In the genomic region with DNA sequence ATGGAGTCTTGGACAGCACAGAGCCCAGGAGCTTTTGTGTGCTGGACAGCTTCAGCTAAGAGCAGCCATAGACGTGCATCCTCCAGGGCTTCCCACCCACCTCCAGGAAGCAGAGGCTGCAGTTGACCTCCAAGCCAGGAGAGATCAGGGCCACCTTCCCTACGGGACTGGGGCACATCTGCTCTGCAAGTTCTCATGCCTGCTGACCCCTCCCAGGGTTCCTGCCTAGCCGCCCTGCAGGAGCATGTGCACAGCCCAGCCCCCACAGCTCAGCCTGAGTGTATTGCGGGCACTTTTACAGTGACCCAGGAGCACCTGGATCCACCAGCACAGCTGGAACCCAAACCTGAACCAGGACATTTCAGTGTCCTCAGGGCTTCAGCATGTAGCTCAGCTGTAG, we compare ENCODE assay signal across 19 cellular contexts.
DNase-seq lines count a peak whose midpoint lies in the region; ATAC-seq, FAIRE-seq and TF ChIP-seq lines count a peak whose summit lies in the region.
"Had no signal": no experiment of that assay in that cellular context is flagged by ENCODE, and none has a peak within 500 bp of the region (broad histone marks: within the 10 kb centered on the region; RNA-seq: fewer than 3 reads in every experiment).

No MANE protein-coding gene starts in this region.

- H3K36me3 ChIP-seq in H1 (ENCODE audit: control insufficient read depth in 2 of 4, insufficient read depth in 4 of 4, low read length in 3 of 4) (no peaks in the 10 kb centered on the region), gastroesophageal sphincter (no peaks in the 10 kb centered on the region)

- no peak overlapping the region for H2BK5ac ChIP-seq in H9 (ENCODE audit: insufficient read length, low read length)
- no peak overlapping the region for H2BK5ac ChIP-seq in H1 (ENCODE audit: low read depth, low read length)

- H3K4me3 Mint-ChIP-seq in CD14-positive monocyte (no peak overlapping the region), H9 (no peak overlapping the region), nephron progenitor cell (no peak overlapping the region)
- H3K4me3 Mint-ChIP-seq in stimulated activated memory B cell treated with anti-CD40 and anti-IgM and Interleukin-4, amounts not matched to agents 10 μg/mL and 1 μg/mL and 100 μg/mL, for 72 hours: no peak overlapping the region
- H3K4me3 Mint-ChIP-seq: CD4-positive, CD25-positive, alpha-beta regulatory T cell; CD8-positive, alpha-beta T cell had no signal

- H3K23ac ChIP-seq in H9 (ENCODE audit: insufficient read length, low read depth, low read length) (no peak overlapping the region), H1 (ENCODE audit: insufficient read length) (no peak overlapping the region)

- H4K5ac ChIP-seq in H9 (ENCODE audit: insufficient read length, low read depth, low read length): no peak overlapping the region
- no peak overlapping the region for H4K5ac ChIP-seq in H1 (ENCODE audit: insufficient read length, low read depth, low read length)

- no peak for TF ChIP-seq CTCF in CD14-positive monocyte (IDR thresholded peaks at IDR 0.05)
- TF ChIP-seq CTCF in H9 (conservative IDR thresholded peaks at IDR 0.05): no peak
- TF ChIP-seq CTCF in H1 (IDR thresholded peaks at IDR 0.05; ENCODE audit: control extremely low read depth in 1 of 3, insufficient read depth in 1 of 3, low read depth in 1 of 3, low read length in 3 of 3): no peak
- TF ChIP-seq CTCF in gastroesophageal sphincter (IDR thresholded peaks at IDR 0.05): no peak
- TF ChIP-seq CTCF in nephron progenitor cell (IDR thresholded peaks at IDR 0.05): no peak

- intact Hi-C loops in CD14-positive monocyte (cut with micrococcal nuclease): no loop called here

- H3K23me2 ChIP-seq in H9 (ENCODE audit: insufficient read length, low read depth, low read length, poor library complexity, severe bottlenecking): no peaks in the 10 kb centered on the region
- no peaks in the 10 kb centered on the region for H3K23me2 ChIP-seq in H1 (ENCODE audit: low read depth, low read length)

- H2AK5ac ChIP-seq in H9 (ENCODE audit: insufficient read length, low read length) (no peak overlapping the region), H1 (ENCODE audit: low read depth, low read length) (no peak overlapping the region)

- H3K79me2 ChIP-seq in H9 (ENCODE audit: insufficient read depth, low read length) (no peaks in the 10 kb centered on the region), H1 (ENCODE audit: control insufficient read depth in 1 of 2, insufficient read depth in 2 of 2, low read length in 2 of 2) (no peaks in the 10 kb centered on the region)

- H4K20me1 ChIP-seq in H9 (ENCODE audit: control insufficient read depth, insufficient read depth, insufficient read length): no peaks in the 10 kb centered on the region
- no peaks in the 10 kb centered on the region for H4K20me1 ChIP-seq in H1 (replicated peaks in 1 of 2; ENCODE audit: control insufficient read depth in 1 of 2, insufficient read depth in 2 of 2, low read length in 2 of 2)

- no CpG with 5 or more reads among the region's 4 CpGs for WGBS in H9 (ENCODE audit: extremely low coverage, insufficient read length, low lambda C conversion rate)
- WGBS in H1 (ENCODE audit: extremely low coverage in 1 of 2, insufficient coverage in 1 of 2, insufficient read length in 1 of 2, insufficient replicate concordance in 2 of 2, low coverage in 1 of 2, low lambda C conversion rate in 2 of 2, missing lambda C conversion rate in 1 of 2), 2 experiments: 90% methylated on average over 4 of the region's 4 CpGs; no CpG with 5 or more reads in 1 of the 2 experiments
- no CpG with 5 or more reads among the region's 4 CpGs for WGBS in gastroesophageal sphincter (ENCODE audit: low coverage in 1 of 2), 2 donors

- H3T11ph ChIP-seq in H9 (ENCODE audit: low read length): no peak overlapping the region

- no peak for FAIRE-seq in H1 (lab: Jason Lieb, UNC)
- FAIRE-seq: G401.6, GM12892 had no signal

- H3K9me3 ChIP-seq in H9 (ENCODE audit: control insufficient read depth, low read depth, low read length): no peaks in the 10 kb centered on the region
- H3K9me3 ChIP-seq in H1 (ENCODE audit: insufficient read depth in 2 of 2, low read depth in 1 of 2, low read length in 1 of 2): peaks cover 0 to 6% of the 10 kb centered on the region in 2 experiments; a peak in 1 of 4 replicates
- no peaks in the 10 kb centered on the region for H3K9me3 ChIP-seq in gastroesophageal sphincter
- H3K9me3 ChIP-seq: Caco-2 had no signal

- H3K4me2 ChIP-seq in H9 (ENCODE audit: insufficient read depth, insufficient read length, low read length) (no peak overlapping the region), H1 (ENCODE audit: insufficient read depth in 1 of 2, low read depth in 2 of 2, low read length in 2 of 2) (no peak overlapping the region)

- H2BK20ac ChIP-seq in H9 (ENCODE audit: low read depth, low read length, poor library complexity, severe bottlenecking): no peak overlapping the region
- no peak overlapping the region for H2BK20ac ChIP-seq in H1 (ENCODE audit: low read length)

- no peak overlapping the region for H3K56ac ChIP-seq in H9 (ENCODE audit: insufficient read length, low read depth, low read length)
- H3K56ac ChIP-seq in H1 (replicated peaks; ENCODE audit: insufficient read length, low read depth, low read length): no peak overlapping the region

- no peaks in the 10 kb centered on the region for H3K4me1 ChIP-seq in H9 (ENCODE audit: insufficient read depth, low read length)
- H3K4me1 ChIP-seq in H1 (replicated peaks in 1 of 4; ENCODE audit: control insufficient read depth in 3 of 4, insufficient read depth in 4 of 4, low read length in 3 of 4): no peaks in the 10 kb centered on the region
- no peaks in the 10 kb centered on the region for H3K4me1 ChIP-seq in gastroesophageal sphincter
- H3K4me1 ChIP-seq: Caco-2 had no signal

- no peak overlapping the region for H4K91ac ChIP-seq in H9 (ENCODE audit: insufficient read length, low read depth, low read length)
- no peak overlapping the region for H4K91ac ChIP-seq in H1 (replicated peaks; ENCODE audit: insufficient read length, low read length)

- no peak overlapping the region for H3K18ac ChIP-seq in H9 (ENCODE audit: insufficient read length, low read depth, low read length)
- no peak overlapping the region for H3K18ac ChIP-seq in H1 (ENCODE audit: extremely low read depth, low read length)

- H2BK120ac ChIP-seq in H9 (ENCODE audit: low read depth, low read length, poor library complexity, severe bottlenecking): no peak overlapping the region
- H2BK120ac ChIP-seq in H1 (replicated peaks; ENCODE audit: low read depth, low read length): no peak overlapping the region

- H2BK12ac ChIP-seq in H9 (ENCODE audit: insufficient read length, low read depth, low read length) (no peak overlapping the region), H1 (ENCODE audit: low read depth, low read length) (no peak overlapping the region)

- H3K9ac ChIP-seq in H9 (ENCODE audit: extremely low read depth, insufficient read length, low read length) (no peak overlapping the region), H1 (replicated peaks in 1 of 4; ENCODE audit: extremely low read depth in 1 of 4, low read depth in 3 of 4, low read length in 3 of 4) (no peak overlapping the region)

- H3K14ac ChIP-seq in H9 (ENCODE audit: insufficient read depth, low read length) (peak overlapping the region; percentile 39; the same call in 1 of the 2 replicates), H1 (ENCODE audit: insufficient read length) (no peak overlapping the region)

- CTCF ChIA-PET in H1 (lab: Charles Lee; ENCODE audit: partially characterized antibody): interaction anchor here (1.4 kb wide), 1 partner anchor 20 kb away, joined by 4 read pairs; no protein-coding TSS in a partner anchor

- TF ChIP-seq POLR2A in H1 (IDR thresholded peaks at IDR 0.05; ENCODE audit: control extremely low read depth in 1 of 2, low read depth in 2 of 2, low read length in 2 of 2) (no peak), gastroesophageal sphincter (IDR thresholded peaks at IDR 0.05) (no peak)

- H3K27ac Mint-ChIP-seq in CD14-positive monocyte (no peak overlapping the region), H9 (peak overlapping the region in 1 of 3 experiments; percentile 24; a peak in 1 of 7 replicates), nephron progenitor cell (no peak overlapping the region)
- no peak overlapping the region for H3K27ac Mint-ChIP-seq in stimulated activated memory B cell treated with anti-CD40 and anti-IgM and Interleukin-4, amounts not matched to agents 10 μg/mL and 1 μg/mL and 100 μg/mL, for 72 hours
- H3K27ac Mint-ChIP-seq: CD4-positive, CD25-positive, alpha-beta regulatory T cell; CD8-positive, alpha-beta T cell had no signal

- DNase-seq in CD14-positive monocyte (ENCODE audit: low spot score) (peak; percentile 41), H9 (no peak), H1 (ENCODE audit: low read depth in 1 of 2, low spot score in 2 of 2) (no peak), mesenteric fat pad (ENCODE audit: low spot score) (no peak), NOMO-1 treated with DMSO at 0.1 percent for 48 hours (lab: John Stamatoyannopoulos, UW; ENCODE audit: unreplicated experiment) (no peak), nephron progenitor cell (no peak)
- DNase-seq: C1 segment of cervical spinal cord; Caco-2; CD4-positive, CD25-positive, alpha-beta regulatory T cell; CD8-positive, alpha-beta T cell; DMS153; DND-41; GOT3; H7 had no signal

- H3K4ac ChIP-seq in H9 (ENCODE audit: low read depth, low read length): no peak overlapping the region
- no peak overlapping the region for H3K4ac ChIP-seq in H1 (replicated peaks; ENCODE audit: insufficient read length, low read depth, low read length)

- no peaks in the 10 kb centered on the region for H3K4me1 Mint-ChIP-seq in CD14-positive monocyte
- no peaks in the 10 kb centered on the region for H3K4me1 Mint-ChIP-seq in H9
- no peaks in the 10 kb centered on the region for H3K4me1 Mint-ChIP-seq in stimulated activated memory B cell treated with anti-CD40 and anti-IgM and Interleukin-4, amounts not matched to agents 10 μg/mL and 1 μg/mL and 100 μg/mL, for 72 hours
- H3K4me1 Mint-ChIP-seq in nephron progenitor cell: no peaks in the 10 kb centered on the region
- H3K4me1 Mint-ChIP-seq: CD4-positive, CD25-positive, alpha-beta regulatory T cell had no signal

- H4K8ac ChIP-seq in H9 (replicated peaks; ENCODE audit: insufficient read length, low read depth, low read length) (no peak overlapping the region), H1 (ENCODE audit: extremely low read depth, insufficient read depth, low read length) (0 out of 2 replicates have a peak overlapping the region, but pooled peaks have one; percentile 29)

- H3K36me3 Mint-ChIP-seq in CD14-positive monocyte (no peaks in the 10 kb centered on the region), H9 (ENCODE audit: insufficient read depth in 1 of 3, low read depth in 3 of 3) (peaks cover 0 to 11% (median 2%) of the 10 kb centered on the region in 3 experiments; a peak in 3 of 7 replicates), nephron progenitor cell (ENCODE audit: low read depth) (no peaks in the 10 kb centered on the region)
- H3K36me3 Mint-ChIP-seq in stimulated activated memory B cell treated with anti-CD40 and anti-IgM and Interleukin-4, amounts not matched to agents 10 μg/mL and 1 μg/mL and 100 μg/mL, for 72 hours: no peaks in the 10 kb centered on the region
- H3K36me3 Mint-ChIP-seq: CD4-positive, CD25-positive, alpha-beta regulatory T cell; CD8-positive, alpha-beta T cell had no signal

- TF ChIP-seq EP300 in H1 (IDR thresholded peaks at IDR 0.05; ENCODE audit: borderline replicate concordance in 1 of 2, low read depth in 2 of 2, low read length in 2 of 2): no peak
- TF ChIP-seq EP300 in gastroesophageal sphincter (IDR thresholded peaks at IDR 0.05): no peak

- H2AFZ ChIP-seq in H9 (ENCODE audit: low read length): no peak overlapping the region
- H2AFZ ChIP-seq in H1 (ENCODE audit: low read length): 0 out of 2 replicates have a peak overlapping the region, but pooled peaks have one; percentile 10

- H3K27ac ChIP-seq in H9 (ENCODE audit: insufficient read length, low read depth, low read length) (no peak overlapping the region), H1 (ENCODE audit: low read depth, low read length) (no peak overlapping the region), gastroesophageal sphincter (no peak overlapping the region)

- H3K27me3 Mint-ChIP-seq in CD14-positive monocyte (ENCODE audit: low read depth in 3 of 3) (peaks cover 0 to 1% (median 0%) of the 10 kb centered on the region in 3 donors), H9 (ENCODE audit: low read depth) (no peaks in the 10 kb centered on the region), nephron progenitor cell (ENCODE audit: low read depth, poor library complexity) (no peaks in the 10 kb centered on the region)
- no peaks in the 10 kb centered on the region for H3K27me3 Mint-ChIP-seq in stimulated activated memory B cell treated with anti-CD40 and anti-IgM and Interleukin-4, amounts not matched to agents 10 μg/mL and 1 μg/mL and 100 μg/mL, for 72 hours
- H3K27me3 Mint-ChIP-seq: CD4-positive, CD25-positive, alpha-beta regulatory T cell had no signal

- H3K9me3 Mint-ChIP-seq in CD14-positive monocyte: peaks cover 0 to 6% (median 2%) of the 10 kb centered on the region in 7 donors
- peaks cover 10 to 11% of the 10 kb centered on the region in 2 experiments for H3K9me3 Mint-ChIP-seq in H9
- peaks cover 7% of the 10 kb centered on the region for H3K9me3 Mint-ChIP-seq in stimulated activated memory B cell treated with anti-CD40 and anti-IgM and Interleukin-4, amounts not matched to agents 10 μg/mL and 1 μg/mL and 100 μg/mL, for 72 hours
- peaks cover 11% of the 10 kb centered on the region for H3K9me3 Mint-ChIP-seq in nephron progenitor cell

- no peak for TF ChIP-seq RAD21 in H1 (IDR thresholded peaks at IDR 0.05 in 1 of 2, conservative IDR thresholded peaks at IDR 0.05 in 1 of 2; ENCODE audit: low read depth in 2 of 2, low read length in 2 of 2)

- no peak overlapping the region for H2BK15ac ChIP-seq in H9 (ENCODE audit: low read depth, low read length)
- H2BK15ac ChIP-seq in H1 (ENCODE audit: low read length): no peak overlapping the region

- no peaks in the 10 kb centered on the region for H3K27me3 ChIP-seq in H9 (ENCODE audit: insufficient read depth, low read length)
- H3K27me3 ChIP-seq in H1 (replicated peaks in 1 of 4; ENCODE audit: control insufficient read depth in 3 of 4, extremely low read depth in 1 of 4, insufficient read depth in 3 of 4, low read length in 3 of 4): no peaks in the 10 kb centered on the region
- H3K27me3 ChIP-seq in gastroesophageal sphincter: no peaks in the 10 kb centered on the region

- no peaks in the 10 kb centered on the region for H3K79me1 ChIP-seq in H9 (ENCODE audit: insufficient read depth, low read depth, low read length, poor library complexity, severe bottlenecking)
- no peaks in the 10 kb centered on the region for H3K79me1 ChIP-seq in H1 (ENCODE audit: low read depth, low read length)

- POLR2A ChIA-PET in H1 (lab: Charles Lee; ENCODE audit: partially characterized antibody): no interaction called here

- no peak overlapping the region for H3K4me3 ChIP-seq in H1 (ENCODE audit: extremely low read depth in 1 of 4, insufficient read depth in 2 of 4, low read depth in 3 of 4, low read length in 4 of 4)
- no peak overlapping the region for H3K4me3 ChIP-seq in gastroesophageal sphincter

- ATAC-seq in stimulated activated memory B cell treated with anti-CD40 and anti-IgM and Interleukin-4, amounts not matched to agents 10 μg/mL and 1 μg/mL and 100 μg/mL, for 72 hours: peak; percentile 27
- ATAC-seq in gastroesophageal sphincter: no peak
- ATAC-seq: CD8-positive, alpha-beta T cell; HCT116 had no signal
